In the genomic region with DNA sequence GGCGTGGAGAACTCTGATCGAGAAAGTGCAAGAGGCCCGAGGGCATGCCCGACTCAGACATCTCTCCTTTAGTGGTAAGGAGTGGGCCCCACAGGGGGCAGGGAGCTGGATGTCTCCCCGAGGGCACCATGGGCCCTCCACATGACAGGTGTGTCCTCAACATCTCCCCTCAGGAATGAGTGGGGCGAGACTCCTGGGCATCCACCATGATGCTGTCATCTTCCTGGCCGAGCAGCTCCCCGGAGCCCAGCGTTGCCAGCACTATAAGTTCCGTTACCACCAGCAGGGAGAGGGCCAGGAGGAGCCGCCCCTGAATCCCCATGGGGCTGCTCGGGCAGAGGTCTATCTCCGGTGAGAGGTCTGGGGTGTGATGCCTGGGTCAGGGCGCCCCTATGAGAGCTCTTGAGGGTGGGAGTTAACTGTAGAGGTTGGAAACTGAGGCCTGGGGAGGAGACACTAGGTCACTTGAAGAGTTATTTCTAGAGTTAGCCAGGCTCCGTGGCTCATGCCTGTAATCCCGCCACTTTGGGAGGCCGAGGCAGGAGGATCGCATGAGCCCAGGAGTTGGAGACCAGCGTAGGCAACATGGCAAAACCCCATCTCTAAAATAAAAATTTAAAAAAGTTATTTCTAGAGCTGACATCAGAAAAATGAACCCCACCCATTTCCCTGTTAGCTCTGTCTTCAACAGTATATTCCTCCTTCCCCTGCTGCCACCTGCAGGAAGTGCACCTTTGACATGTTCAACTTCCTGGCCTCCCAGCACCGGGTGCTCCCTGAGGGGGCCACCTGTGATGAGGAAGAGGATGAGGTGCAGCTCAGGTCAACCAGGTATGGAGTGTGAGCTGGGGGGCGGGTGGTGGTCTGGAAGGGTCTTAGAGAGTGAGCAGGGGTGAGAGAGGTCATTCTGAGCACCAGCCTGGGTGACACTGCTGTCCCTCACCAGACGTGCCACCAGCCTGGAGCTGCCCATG, we compare ENCODE assay signal across 1 cellular context.
TF ChIP-seq lines count a peak whose summit lies in the region.

No MANE protein-coding gene starts in this region.

TF ChIP-seq in GM12878, 131 proteins besides CTCF, POLR2A, EP300 and RAD21:
- TF ChIP-seq IRF5 (IDR thresholded peaks at IDR 0.05; ENCODE audit: borderline replicate concordance) (no peak), MTA2 (IDR thresholded peaks at IDR 0.05; ENCODE audit: low read depth) (no peak), MYC (IDR thresholded peaks at IDR 0.05; ENCODE audit: insufficient read depth, insufficient read length, insufficient replicate concordance, low read length, severe bottlenecking) (no peak), ZNF274 (IDR thresholded peaks at IDR 0.05; ENCODE audit: insufficient read depth, insufficient read length) (no peak), TCF3 (IDR thresholded peaks at IDR 0.05; ENCODE audit: borderline replicate concordance, insufficient read depth, low read depth, low read length) (no peak), POLR2AphosphoS5 (IDR thresholded peaks at IDR 0.05; ENCODE audit: low read length) (peak; percentile 1; the same call in 1 of the 2 replicates)
- TF ChIP-seq, protein P1, sequence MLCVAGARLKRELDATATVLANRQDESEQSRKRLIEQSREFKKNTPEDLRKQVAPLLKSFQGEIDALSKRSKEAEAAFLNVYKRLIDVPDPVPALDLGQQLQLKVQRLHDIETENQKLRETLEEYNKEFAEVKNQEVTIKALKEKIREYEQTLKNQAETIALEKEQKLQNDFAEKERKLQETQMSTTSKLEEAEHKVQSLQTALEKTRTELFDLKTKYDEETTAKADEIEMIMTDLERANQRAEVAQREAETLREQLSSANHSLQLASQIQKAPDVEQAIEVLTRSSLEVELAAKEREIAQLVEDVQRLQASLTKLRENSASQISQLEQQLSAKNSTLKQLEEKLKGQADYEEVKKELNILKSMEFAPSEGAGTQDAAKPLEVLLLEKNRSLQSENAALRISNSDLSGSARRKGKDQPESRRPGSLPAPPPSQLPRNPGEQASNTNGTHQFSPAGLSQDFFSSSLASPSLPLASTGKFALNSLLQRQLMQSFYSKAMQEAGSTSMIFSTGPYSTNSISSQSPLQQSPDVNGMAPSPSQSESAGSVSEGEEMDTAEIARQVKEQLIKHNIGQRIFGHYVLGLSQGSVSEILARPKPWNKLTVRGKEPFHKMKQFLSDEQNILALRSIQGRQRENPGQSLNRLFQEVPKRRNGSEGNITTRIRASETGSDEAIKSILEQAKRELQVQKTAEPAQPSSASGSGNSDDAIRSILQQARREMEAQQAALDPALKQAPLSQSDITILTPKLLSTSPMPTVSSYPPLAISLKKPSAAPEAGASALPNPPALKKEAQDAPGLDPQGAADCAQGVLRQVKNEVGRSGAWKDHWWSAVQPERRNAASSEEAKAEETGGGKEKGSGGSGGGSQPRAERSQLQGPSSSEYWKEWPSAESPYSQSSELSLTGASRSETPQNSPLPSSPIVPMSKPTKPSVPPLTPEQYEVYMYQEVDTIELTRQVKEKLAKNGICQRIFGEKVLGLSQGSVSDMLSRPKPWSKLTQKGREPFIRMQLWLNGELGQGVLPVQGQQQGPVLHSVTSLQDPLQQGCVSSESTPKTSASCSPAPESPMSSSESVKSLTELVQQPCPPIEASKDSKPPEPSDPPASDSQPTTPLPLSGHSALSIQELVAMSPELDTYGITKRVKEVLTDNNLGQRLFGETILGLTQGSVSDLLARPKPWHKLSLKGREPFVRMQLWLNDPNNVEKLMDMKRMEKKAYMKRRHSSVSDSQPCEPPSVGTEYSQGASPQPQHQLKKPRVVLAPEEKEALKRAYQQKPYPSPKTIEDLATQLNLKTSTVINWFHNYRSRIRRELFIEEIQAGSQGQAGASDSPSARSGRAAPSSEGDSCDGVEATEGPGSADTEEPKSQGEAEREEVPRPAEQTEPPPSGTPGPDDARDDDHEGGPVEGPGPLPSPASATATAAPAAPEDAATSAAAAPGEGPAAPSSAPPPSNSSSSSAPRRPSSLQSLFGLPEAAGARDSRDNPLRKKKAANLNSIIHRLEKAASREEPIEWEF (IDR thresholded peaks at IDR 0.05; ENCODE audit: insufficient replicate concordance, low read depth, low read length), result no peak
